In the genomic region with DNA sequence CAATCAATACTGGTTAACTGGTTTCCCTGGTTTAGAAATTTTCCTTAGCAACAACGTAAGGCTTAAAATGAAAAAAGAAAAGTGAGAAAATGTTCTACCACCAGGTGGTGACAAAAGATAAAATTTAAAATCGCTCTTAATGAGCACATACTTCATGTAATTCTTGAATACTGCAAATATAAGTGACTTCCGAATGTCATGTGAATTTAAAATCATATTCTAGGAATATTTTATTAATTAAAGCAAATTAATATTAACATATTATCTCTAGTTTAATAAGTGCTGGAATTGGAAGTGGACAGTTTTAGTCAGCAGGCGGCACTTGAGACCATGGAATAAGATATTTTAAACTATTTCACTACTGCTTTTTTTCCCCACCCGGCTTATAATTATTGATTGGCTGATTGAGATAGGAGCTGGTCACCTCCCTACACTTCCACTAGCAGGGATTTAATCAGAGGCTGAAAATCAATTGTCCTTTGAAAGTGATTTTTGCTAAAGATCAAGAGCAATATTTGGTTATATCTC, we compare ENCODE assay signal across 8 cellular contexts. TPM values are rescaled to one million over a fixed set of nuclear protein-coding genes. Genes with fewer than 3 reads are reported as not detected.
A peak's percentile ranks its signal among the peaks of the same experiment; 100 is the strongest.
DNase-seq lines count a peak whose midpoint lies in the region; ATAC-seq, FAIRE-seq and TF ChIP-seq lines count a peak whose summit lies in the region.

No MANE protein-coding gene starts in this region.

- H3K4me1 ChIP-seq in A549 (no peaks in the 10 kb centered on the region), parathyroid adenoma (no peaks in the 10 kb centered on the region)

- H2AFZ ChIP-seq in parathyroid adenoma: no peak overlapping the region

- no peak for FAIRE-seq in A549 (lab: Jason Lieb, UNC)

- TF ChIP-seq CTCF in A549 (IDR thresholded peaks at IDR 0.05): peak; percentile 38; the same call in 1 of the 3 replicates
- peak; percentile 24 for TF ChIP-seq CTCF in parathyroid adenoma (IDR thresholded peaks at IDR 0.05)

- no peak overlapping the region for H3K27ac Mint-ChIP-seq in activated CD4-positive, alpha-beta memory T cell treated with anti-CD3 and anti-CD28 coated beads for 36 hours

- peaks cover 37% of the 10 kb centered on the region for H3K27me3 Mint-ChIP-seq in activated CD4-positive, alpha-beta memory T cell treated with anti-CD3 and anti-CD28 coated beads for 36 hours

- TF ChIP-seq POLR2A in A549 (IDR thresholded peaks at IDR 0.05; ENCODE audit: low read length): no peak

- WGBS in A549 (ENCODE audit: missing lambda C conversion rate): 20% methylated on average over 5 of the region's 5 CpGs

- H3K4me3 ChIP-seq in A549 (no peak overlapping the region), parathyroid adenoma (ENCODE audit: low read depth, low read length) (peak overlapping the region; percentile 12)

- H3K9me3 ChIP-seq in A549 (no peaks in the 10 kb centered on the region), parathyroid adenoma (ENCODE audit: control insufficient read depth, low read length) (no peaks in the 10 kb centered on the region)

- no peaks in the 10 kb centered on the region for H3K36me3 Mint-ChIP-seq in activated CD4-positive, alpha-beta memory T cell treated with anti-CD3 and anti-CD28 coated beads for 36 hours

- POLR2A ChIA-PET in A549 (lab: Yijun Ruan, JAX): no interaction called here
- POLR2A ChIA-PET in activated CD4-positive, alpha-beta memory T cell treated with anti-CD3 and anti-CD28 coated beads for 36 hours (lab: Charles Lee): no interaction called here

- TF ChIP-seq RAD21 in A549 (conservative IDR thresholded peaks at IDR 0.05 in 1 of 2, IDR thresholded peaks at IDR 0.05 in 1 of 2): peak; percentile 35 to 55; a peak in 3 of 5 replicates

- intact Hi-C loops in activated CD4-positive, alpha-beta memory T cell treated with anti-CD3 and anti-CD28 coated beads for 36 hours (cut with micrococcal nuclease): loop anchor here (1.0 to 2.0 kb wide), 3 partner anchors 851 to 1895 kb away; no protein-coding TSS in a partner anchor

- H3K36me3 ChIP-seq in parathyroid adenoma (ENCODE audit: control insufficient read depth, insufficient read depth, low read length): no peaks in the 10 kb centered on the region

- H3K9ac ChIP-seq in parathyroid adenoma: no peak overlapping the region

- H3K9me3 Mint-ChIP-seq in activated CD4-positive, alpha-beta memory T cell treated with anti-CD3 and anti-CD28 coated beads for 36 hours: no peaks in the 10 kb centered on the region

- no peak overlapping the region for H3K27ac ChIP-seq in A549
- no peak overlapping the region for H3K27ac ChIP-seq in parathyroid adenoma

- no peaks in the 10 kb centered on the region for H3K27me3 ChIP-seq in parathyroid adenoma (ENCODE audit: control insufficient read depth, insufficient read depth, low read length)

- H3K4me3 Mint-ChIP-seq in activated CD4-positive, alpha-beta memory T cell treated with anti-CD3 and anti-CD28 coated beads for 36 hours: no peak overlapping the region

- ATAC-seq in A549: no peak
- ATAC-seq in GM18868 (IDR thresholded peaks at IDR 0.05; ENCODE audit: unreplicated experiment): peak; percentile 55
- no peak for ATAC-seq in GM19467 (IDR thresholded peaks at IDR 0.05; ENCODE audit: unreplicated experiment)
- ATAC-seq in GM18861 (IDR thresholded peaks at IDR 0.05; ENCODE audit: unreplicated experiment): no peak

- H3K79me2 ChIP-seq in parathyroid adenoma: no peaks in the 10 kb centered on the region

- CTCF ChIA-PET in A549 (lab: Yijun Ruan, JAX): interaction anchor here (0.6 to 1.2 kb wide), 8 partner anchors 11 to 1901 kb away, joined by 3 to 8 read pairs (median 3); no protein-coding TSS in a partner anchor
- CTCF ChIA-PET in activated CD4-positive, alpha-beta memory T cell treated with anti-CD3 and anti-CD28 coated beads for 36 hours (lab: Charles Lee): interaction anchor here (0.7 to 2.7 kb wide), 4 partner anchors 10 to 1895 kb away, joined by 3 to 14 read pairs (median 3); no protein-coding TSS in a partner anchor

- TF ChIP-seq EP300 in A549 (IDR thresholded peaks at IDR 0.05): no peak

- H3K4me1 Mint-ChIP-seq in activated CD4-positive, alpha-beta memory T cell treated with anti-CD3 and anti-CD28 coated beads for 36 hours (ENCODE audit: low read depth): peaks cover 19% of the 10 kb centered on the region

- DNase-seq in A549 (ENCODE audit: low read depth in 1 of 2, low spot score in 1 of 2) (peak in 1 of 2 experiments; percentile 27), NCI-H774 (lab: John Stamatoyannopoulos, UW) (peak; percentile 54), dermis blood vessel endothelial cell (peak; percentile 68)
- DNase-seq in activated CD4-positive, alpha-beta memory T cell treated with anti-CD3 and anti-CD28 coated beads for 36 hours: no peak

- H3K4me2 ChIP-seq in A549 (no peak overlapping the region), parathyroid adenoma (ENCODE audit: low read length) (no peak overlapping the region)

TF ChIP-seq in A549, 52 proteins besides CTCF, POLR2A, EP300 and RAD21:
- no peak for TF ChIP-seq GATA3 (IDR thresholded peaks at IDR 0.05; ENCODE audit: borderline replicate concordance)
- TF ChIP-seq HES2 (IDR thresholded peaks at IDR 0.05): no peak
- TF ChIP-seq SMC3 (IDR thresholded peaks at IDR 0.05): peak; percentile 53; the same call in 2 of the 3 replicates

RNA-seq across cellular contexts. Expression of gene ADAMTS1, which starts 5.0 kb away (rescaled TPM):
- polyA plus RNA-seq in A549 (2011; rRNA removed) (0.17 and 0.24 TPM in 2 replicates), A549 (2017; fragmentation: RNase III; extraction: RNeasy Plus Mini Kit Qiagen cat#74134 plus additional on column Dnase treatment) (0.12 to 0.18 TPM (median 0.17 TPM) in 3 replicates)
- polyA plus RNA-seq in A549 (2012; cell fraction: cytosol; rRNA removed): 0.38 and 0.81 TPM in 2 replicates
- polyA plus RNA-seq in A549 (2012; cell fraction: nucleus; rRNA removed): 1.5 and 1.6 TPM in 2 replicates
- polyA minus RNA-seq in A549 (2011; rRNA and poly(A)+ RNA removed): 1.3 and 1.7 TPM in 2 replicates
- total RNA-seq in dermis blood vessel endothelial cell: 12.6 and 19.3 TPM in 2 replicates
- total RNA-seq in activated CD4-positive, alpha-beta memory T cell treated with anti-CD3 and anti-CD28 coated beads for 36 hours: not detected

Comparison
In these comparisons a context has a peak if more than half of its experiments do, and no peak if none do; other contexts are left out.
1. RNA of gene ADAMTS1, which starts 5.0 kb away (total RNA-seq): 12.6 to 19.3 TPM in dermis blood vessel endothelial cell; not detected in activated CD4-positive, alpha-beta memory T cell treated with anti-CD3 and anti-CD28 coated beads for 36 hours; every median in the first group is over 10 times any median in the second.